14 cellular contexts compared by ENCODE assay signal in genomic region chr7:1105189-1105588, GRCh38. TPM values are rescaled to one million over a fixed set of nuclear protein-coding genes. Genes with fewer than 3 reads are reported as not detected.
DNase-seq lines count a peak whose midpoint lies in the region; ATAC-seq, FAIRE-seq and TF ChIP-seq lines count a peak whose summit lies in the region.
"Had no signal": no experiment of that assay in that cellular context is flagged by ENCODE, and none has a peak within 500 bp of the region (broad histone marks: within the 10 kb centered on the region; RNA-seq: fewer than 3 reads in every experiment).

No MANE protein-coding gene starts in this region.

- CTCF ChIA-PET in activated B cell treated with CpG ODN at 0.5 μM for 24 hours (lab: Charles Lee) = interaction anchor here (1.6 kb wide), 1 partner anchor 18 kb away, joined by 8 read pairs; the partner anchor contains the start of gene GPER1

- peaks cover 30% of the 10 kb centered on the region for H3K4me1 Mint-ChIP-seq in activated B cell treated with CpG ODN at 0.5 μM for 24 hours
- peaks cover 39% of the 10 kb centered on the region for H3K4me1 Mint-ChIP-seq in activated T-cell treated with anti-CD3 and anti-CD28 coated beads, Interleukin-2, amount 50 U/mL, for 72 hours (ENCODE audit: low read depth)

- H3K4me3 Mint-ChIP-seq in activated B cell treated with CpG ODN at 0.5 μM for 24 hours = peak overlapping the region; percentile 38
- H3K4me3 Mint-ChIP-seq in activated T-cell treated with anti-CD3 and anti-CD28 coated beads, Interleukin-2, amount 50 U/mL, for 72 hours = no peak overlapping the region
- H3K4me3 Mint-ChIP-seq: neural crest cell had no signal

- H3K27ac Mint-ChIP-seq in activated B cell treated with CpG ODN at 0.5 μM for 24 hours = no peak overlapping the region
- no peak overlapping the region for H3K27ac Mint-ChIP-seq in activated T-cell treated with anti-CD3 and anti-CD28 coated beads, Interleukin-2, amount 50 U/mL, for 72 hours

- ATAC-seq in HG02798 (IDR thresholded peaks at IDR 0.05; ENCODE audit: poor library complexity, unreplicated experiment) (peak; percentile 52), activated B cell treated with CpG ODN at 0.5 μM for 24 hours (ENCODE audit: low read depth) (peak; percentile 71), GM21367 (IDR thresholded peaks at IDR 0.05; ENCODE audit: unreplicated experiment) (no peak)
- ATAC-seq in activated T-cell treated with anti-CD3 and anti-CD28 coated beads, Interleukin-2, amount 50 U/mL, for 72 hours (replicated peaks in 1 of 2) = no peak

- H3K36me3 ChIP-seq in GM06990 (ENCODE audit: control insufficient read depth, insufficient read depth, low read length) = peaks cover 10% of the 10 kb centered on the region

- POLR2A ChIA-PET in activated B cell treated with CpG ODN at 0.5 μM for 24 hours (lab: Charles Lee) = interaction anchor here (0.6 to 1.5 kb wide), 2 partner anchors 55 to 101 kb away, joined by 3 to 4 read pairs; partner anchors contain the start of gene ZFAND2A

- H3K4me3 ChIP-seq in GM06990 (replicated peaks; ENCODE audit: low read depth, low read length) = no peak overlapping the region; the same call in 1 of the 2 replicates
- H3K4me3 ChIP-seq: smooth muscle cell had no signal

- H3K27me3 ChIP-seq in GM06990 (replicated peaks; ENCODE audit: control insufficient read depth, insufficient read depth, low read length) = no peaks in the 10 kb centered on the region

- no peaks in the 10 kb centered on the region for H3K9me3 Mint-ChIP-seq in activated B cell treated with CpG ODN at 0.5 μM for 24 hours
- H3K9me3 Mint-ChIP-seq in activated T-cell treated with anti-CD3 and anti-CD28 coated beads, Interleukin-2, amount 50 U/mL, for 72 hours = no peaks in the 10 kb centered on the region
- H3K9me3 Mint-ChIP-seq: neural crest cell had no signal

- intact Hi-C loops in activated B cell treated with CpG ODN at 0.5 μM for 24 hours (cut with micrococcal nuclease) = no loop called here

- TF ChIP-seq CTCF in GM06990 (IDR thresholded peaks at IDR 0.05; ENCODE audit: insufficient read depth, low read length, poor library complexity, severe bottlenecking) (no peak), activated B cell treated with CpG ODN at 0.5 μM for 24 hours (IDR thresholded peaks at IDR 0.05) (no peak)

- peak; percentile 71 for DNase-seq in GM06990 (ENCODE audit: extremely low read depth, insufficient read length)
- DNase-seq in GM19239 (ENCODE audit: insufficient read length, low spot score) = peak; percentile 56
- DNase-seq in activated B cell treated with CpG ODN at 0.5 μM for 24 hours = no peak
- no peak for DNase-seq in islet precursor cell
- DNase-seq in cerebellum (ENCODE audit: low spot score) = no peak
- DNase-seq in activated T-cell treated with anti-CD3 and anti-CD28 coated beads, Interleukin-2, amount 50 U/mL, for 72 hours = no peak
- DNase-seq: dermis blood vessel endothelial cell, foreskin fibroblast, Karpas-422, T-helper 9 cell had no signal

- no peaks in the 10 kb centered on the region for H3K36me3 Mint-ChIP-seq in activated B cell treated with CpG ODN at 0.5 μM for 24 hours (ENCODE audit: low read depth)
- H3K36me3 Mint-ChIP-seq in activated T-cell treated with anti-CD3 and anti-CD28 coated beads, Interleukin-2, amount 50 U/mL, for 72 hours (ENCODE audit: insufficient read depth in 2 of 2) = no peaks in the 10 kb centered on the region

- FAIRE-seq in GM19239 (lab: Jason Lieb, UNC) = peak; percentile 95

- H3K27me3 Mint-ChIP-seq in activated B cell treated with CpG ODN at 0.5 μM for 24 hours = peaks cover 13% of the 10 kb centered on the region
- H3K27me3 Mint-ChIP-seq in activated T-cell treated with anti-CD3 and anti-CD28 coated beads, Interleukin-2, amount 50 U/mL, for 72 hours (ENCODE audit: low read depth) = no peaks in the 10 kb centered on the region

RNA-seq across cellular contexts. Expression of gene GPER1, which starts 17.3 kb away (rescaled TPM):
- total RNA-seq in activated B cell treated with CpG ODN at 0.5 μM for 24 hours = 2.7 and 3.0 TPM in 2 replicates
- total RNA-seq in cerebellum = 0.73 TPM
- under 1 TPM; 0.24 to 0.56 TPM for total RNA-seq in activated T-cell treated with anti-CD3 and anti-CD28 coated beads, Interleukin-2, amount 50 U/mL, for 72 hours

RNA-seq across cellular contexts. Expression of gene ZFAND2A, which starts 54.8 kb away (rescaled TPM):
- total RNA-seq in activated B cell treated with CpG ODN at 0.5 μM for 24 hours (20.4 and 21.6 TPM in 2 replicates), cerebellum (13.7 TPM)
- total RNA-seq in activated T-cell treated with anti-CD3 and anti-CD28 coated beads, Interleukin-2, amount 50 U/mL, for 72 hours = 10 to 100 TPM; 62.2 to 71.3 TPM

Comparison
In these comparisons a context has a peak if more than half of its experiments do, and no peak if none do; other contexts are left out.
1. DNase-seq: peak in GM06990 (single experiment) and GM19239 (single experiment); none in activated B cell treated with CpG ODN at 0.5 μM for 24 hours (single experiment), islet precursor cell (single experiment), cerebellum (single experiment) and activated T-cell treated with anti-CD3 and anti-CD28 coated beads, Interleukin-2, amount 50 U/mL, for 72 hours (0 of 2).
2. ATAC-seq: peak in HG02798 (single experiment) and activated B cell treated with CpG ODN at 0.5 μM for 24 hours (single experiment); none in GM21367 (single experiment) and activated T-cell treated with anti-CD3 and anti-CD28 coated beads, Interleukin-2, amount 50 U/mL, for 72 hours (0 of 2).